Comparison of ENCODE assay signal across 25 cellular contexts in genomic region chr10:19937989-19938388, GRCh38.
"Had no signal": no experiment of that assay in that cellular context is flagged by ENCODE, and none has a peak within 500 bp of the region (broad histone marks: within the 10 kb centered on the region; RNA-seq: fewer than 3 reads in every experiment).

No MANE protein-coding gene starts in this region.

- H3K4me3 Mint-ChIP-seq: T-cell had no signal

- H3K27me3 Mint-ChIP-seq: T-cell had no signal

- H3K27ac Mint-ChIP-seq: T-cell had no signal

- H3K36me3 Mint-ChIP-seq: T-cell had no signal

- H3K27me3 ChIP-seq: MG63, SJSA1 had no signal

- H3K4me1 ChIP-seq: SJSA1 had no signal

- H3K9me3 ChIP-seq: MG63 had no signal

- H3K4me3 ChIP-seq: MG63, SJSA1, SK-N-MC had no signal

- H3K27ac ChIP-seq: SJSA1, SK-N-MC had no signal

- H3K4me1 Mint-ChIP-seq: T-cell had no signal

- ATAC-seq: T-cell had no signal

- DNase-seq: KBM-7; MG63; NCI-H1092; NCI-H1105 treated with DMSO at 0.1 percent for 48 hours; NCI-H1417 treated with DMSO at 0.1 percent for 48 hours; NCI-H146; NCI-H1694 treated with DMSO at 0.1 percent for 48 hours; NCI-H1930; NCI-H2081; NCI-H2107; NCI-H2171; NCI-H226; NCI-H446; NCI-H510A; NCI-H524 treated with DMSO at 0.1 percent for 48 hours; NCI-H69; NCI-H774; NK-92 treated with Interleukin-12 subunit alpha and Interleukin-12 subunit beta, amount 100 ng/mL, for 24 hours; Right ventricle myocardium superior; RPMI8226; SIG-M5; SW 1271; T-cell had no signal

- H3K36me3 ChIP-seq: MG63, SJSA1 had no signal
